In the genomic region with DNA sequence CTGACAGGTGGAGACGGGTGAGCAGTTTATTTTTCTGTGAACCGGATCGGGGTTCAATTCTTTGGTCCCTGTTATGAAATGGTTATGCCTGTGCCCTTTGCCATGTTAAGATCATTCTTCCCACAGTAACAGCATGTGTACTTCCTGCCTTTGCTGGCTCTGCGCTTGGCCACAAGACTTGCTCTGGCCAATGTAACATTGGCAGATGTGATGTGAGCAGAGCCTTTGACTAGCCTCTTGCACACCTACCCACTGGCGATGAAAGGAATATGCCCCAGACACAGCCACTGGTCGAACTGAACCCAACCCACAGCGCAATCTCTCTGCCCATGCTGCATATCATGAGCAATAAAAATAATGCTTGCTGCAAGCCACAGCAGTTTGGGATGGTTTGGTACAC, we compare ENCODE assay signal across 1 cellular context.
A peak's percentile ranks its signal among the peaks of the same experiment; 100 is the strongest.
TF ChIP-seq lines count a peak whose summit lies in the region.

No MANE protein-coding gene starts in this region.

TF ChIP-seq in HepG2, 621 proteins besides CTCF, POLR2A, EP300 and RAD21 (continued from another document):
- TF ChIP-seq, protein P1, sequence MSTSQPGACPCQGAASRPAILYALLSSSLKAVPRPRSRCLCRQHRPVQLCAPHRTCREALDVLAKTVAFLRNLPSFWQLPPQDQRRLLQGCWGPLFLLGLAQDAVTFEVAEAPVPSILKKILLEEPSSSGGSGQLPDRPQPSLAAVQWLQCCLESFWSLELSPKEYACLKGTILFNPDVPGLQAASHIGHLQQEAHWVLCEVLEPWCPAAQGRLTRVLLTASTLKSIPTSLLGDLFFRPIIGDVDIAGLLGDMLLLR (CRISPR knock-in tag; IDR thresholded peaks at IDR 0.05), result peak; percentile 51; the same call in 1 of the 2 replicates
- TF ChIP-seq YEATS2 (CRISPR knock-in tag; IDR thresholded peaks at IDR 0.05; ENCODE audit: borderline replicate concordance), result no peak
